1 cellular context compared by ENCODE assay signal in the genomic region with DNA sequence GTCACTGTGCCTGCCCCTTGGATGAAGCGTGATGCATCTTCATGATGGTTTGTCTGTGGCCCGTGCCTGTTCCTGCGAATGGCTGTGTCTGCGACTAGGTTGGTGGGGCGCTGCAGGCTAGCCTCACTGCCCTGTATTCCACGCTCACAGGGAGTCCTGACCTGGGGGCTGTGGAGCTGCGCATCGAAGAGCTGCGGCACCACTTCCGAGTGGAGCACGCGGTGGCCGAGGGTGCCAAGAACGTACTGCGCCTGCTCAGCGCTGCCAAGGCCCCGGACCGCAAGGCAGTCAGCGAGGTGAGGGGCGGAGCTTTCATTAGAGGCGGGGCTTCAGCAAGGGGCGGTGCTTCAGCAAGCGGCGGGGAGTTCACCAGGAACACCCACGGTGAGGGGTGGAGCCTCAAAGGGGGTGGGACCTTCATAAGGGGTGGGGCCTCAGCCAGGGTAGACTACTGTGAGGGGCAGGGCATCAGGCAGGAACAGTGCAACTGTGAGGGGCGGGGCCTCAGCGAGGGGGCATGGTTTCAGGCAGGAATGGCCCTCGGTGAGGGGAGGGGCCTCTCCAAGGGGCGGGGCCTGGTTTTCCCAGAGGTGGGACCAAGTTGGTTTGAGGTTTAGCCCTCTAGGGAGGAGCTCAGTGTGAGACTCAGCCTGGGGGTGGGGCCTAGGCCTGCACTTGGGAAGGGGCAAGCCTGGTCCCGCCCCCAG.
TF ChIP-seq lines count a peak whose summit lies in the region.

No MANE protein-coding gene starts in this region.

TF ChIP-seq in K562, 482 proteins besides CTCF, POLR2A, EP300 and RAD21 (continued from another document and continues in another):
- TF ChIP-seq, protein P1, sequence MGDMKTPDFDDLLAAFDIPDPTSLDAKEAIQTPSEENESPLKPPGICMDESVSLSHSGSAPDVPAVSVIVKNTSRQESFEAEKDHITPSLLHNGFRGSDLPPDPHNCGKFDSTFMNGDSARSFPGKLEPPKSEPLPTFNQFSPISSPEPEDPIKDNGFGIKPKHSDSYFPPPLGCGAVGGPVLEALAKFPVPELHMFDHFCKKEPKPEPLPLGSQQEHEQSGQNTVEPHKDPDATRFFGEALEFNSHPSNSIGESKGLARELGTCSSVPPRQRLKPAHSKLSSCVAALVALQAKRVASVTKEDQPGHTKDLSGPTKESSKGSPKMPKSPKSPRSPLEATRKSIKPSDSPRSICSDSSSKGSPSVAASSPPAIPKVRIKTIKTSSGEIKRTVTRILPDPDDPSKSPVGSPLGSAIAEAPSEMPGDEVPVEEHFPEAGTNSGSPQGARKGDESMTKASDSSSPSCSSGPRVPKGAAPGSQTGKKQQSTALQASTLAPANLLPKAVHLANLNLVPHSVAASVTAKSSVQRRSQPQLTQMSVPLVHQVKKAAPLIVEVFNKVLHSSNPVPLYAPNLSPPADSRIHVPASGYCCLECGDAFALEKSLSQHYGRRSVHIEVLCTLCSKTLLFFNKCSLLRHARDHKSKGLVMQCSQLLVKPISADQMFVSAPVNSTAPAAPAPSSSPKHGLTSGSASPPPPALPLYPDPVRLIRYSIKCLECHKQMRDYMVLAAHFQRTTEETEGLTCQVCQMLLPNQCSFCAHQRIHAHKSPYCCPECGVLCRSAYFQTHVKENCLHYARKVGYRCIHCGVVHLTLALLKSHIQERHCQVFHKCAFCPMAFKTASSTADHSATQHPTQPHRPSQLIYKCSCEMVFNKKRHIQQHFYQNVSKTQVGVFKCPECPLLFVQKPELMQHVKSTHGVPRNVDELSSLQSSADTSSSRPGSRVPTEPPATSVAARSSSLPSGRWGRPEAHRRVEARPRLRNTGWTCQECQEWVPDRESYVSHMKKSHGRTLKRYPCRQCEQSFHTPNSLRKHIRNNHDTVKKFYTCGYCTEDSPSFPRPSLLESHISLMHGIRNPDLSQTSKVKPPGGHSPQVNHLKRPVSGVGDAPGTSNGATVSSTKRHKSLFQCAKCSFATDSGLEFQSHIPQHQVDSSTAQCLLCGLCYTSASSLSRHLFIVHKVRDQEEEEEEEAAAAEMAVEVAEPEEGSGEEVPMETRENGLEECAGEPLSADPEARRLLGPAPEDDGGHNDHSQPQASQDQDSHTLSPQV (IDR thresholded peaks at IDR 0.05), result peak; percentile 96
- TF ChIP-seq, protein P2, sequence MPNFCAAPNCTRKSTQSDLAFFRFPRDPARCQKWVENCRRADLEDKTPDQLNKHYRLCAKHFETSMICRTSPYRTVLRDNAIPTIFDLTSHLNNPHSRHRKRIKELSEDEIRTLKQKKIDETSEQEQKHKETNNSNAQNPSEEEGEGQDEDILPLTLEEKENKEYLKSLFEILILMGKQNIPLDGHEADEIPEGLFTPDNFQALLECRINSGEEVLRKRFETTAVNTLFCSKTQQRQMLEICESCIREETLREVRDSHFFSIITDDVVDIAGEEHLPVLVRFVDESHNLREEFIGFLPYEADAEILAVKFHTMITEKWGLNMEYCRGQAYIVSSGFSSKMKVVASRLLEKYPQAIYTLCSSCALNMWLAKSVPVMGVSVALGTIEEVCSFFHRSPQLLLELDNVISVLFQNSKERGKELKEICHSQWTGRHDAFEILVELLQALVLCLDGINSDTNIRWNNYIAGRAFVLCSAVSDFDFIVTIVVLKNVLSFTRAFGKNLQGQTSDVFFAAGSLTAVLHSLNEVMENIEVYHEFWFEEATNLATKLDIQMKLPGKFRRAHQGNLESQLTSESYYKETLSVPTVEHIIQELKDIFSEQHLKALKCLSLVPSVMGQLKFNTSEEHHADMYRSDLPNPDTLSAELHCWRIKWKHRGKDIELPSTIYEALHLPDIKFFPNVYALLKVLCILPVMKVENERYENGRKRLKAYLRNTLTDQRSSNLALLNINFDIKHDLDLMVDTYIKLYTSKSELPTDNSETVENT (CRISPR knock-in tag; IDR thresholded peaks at IDR 0.05), result 0 out of 2 replicates have a peak, but pooled peaks have one; percentile 23
- no peak for TF ChIP-seq BACH1 (tag; IDR thresholded peaks at IDR 0.05)
- TF ChIP-seq ZNF79 (CRISPR knock-in tag; IDR thresholded peaks at IDR 0.05; ENCODE audit: low read depth), result no peak
- no peak for TF ChIP-seq HMG20A (CRISPR knock-in tag; conservative IDR thresholded peaks at IDR 0.05)
- no peak for TF ChIP-seq PTBP1 (IDR thresholded peaks at IDR 0.05; ENCODE audit: low read depth, low read length)
- TF ChIP-seq ZNF41 (CRISPR knock-in tag; conservative IDR thresholded peaks at IDR 0.05), result no peak
- TF ChIP-seq, protein P3, sequence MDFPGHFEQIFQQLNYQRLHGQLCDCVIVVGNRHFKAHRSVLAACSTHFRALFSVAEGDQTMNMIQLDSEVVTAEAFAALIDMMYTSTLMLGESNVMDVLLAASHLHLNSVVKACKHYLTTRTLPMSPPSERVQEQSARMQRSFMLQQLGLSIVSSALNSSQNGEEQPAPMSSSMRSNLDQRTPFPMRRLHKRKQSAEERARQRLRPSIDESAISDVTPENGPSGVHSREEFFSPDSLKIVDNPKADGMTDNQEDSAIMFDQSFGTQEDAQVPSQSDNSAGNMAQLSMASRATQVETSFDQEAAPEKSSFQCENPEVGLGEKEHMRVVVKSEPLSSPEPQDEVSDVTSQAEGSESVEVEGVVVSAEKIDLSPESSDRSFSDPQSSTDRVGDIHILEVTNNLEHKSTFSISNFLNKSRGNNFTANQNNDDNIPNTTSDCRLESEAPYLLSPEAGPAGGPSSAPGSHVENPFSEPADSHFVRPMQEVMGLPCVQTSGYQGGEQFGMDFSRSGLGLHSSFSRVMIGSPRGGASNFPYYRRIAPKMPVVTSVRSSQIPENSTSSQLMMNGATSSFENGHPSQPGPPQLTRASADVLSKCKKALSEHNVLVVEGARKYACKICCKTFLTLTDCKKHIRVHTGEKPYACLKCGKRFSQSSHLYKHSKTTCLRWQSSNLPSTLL (IDR thresholded peaks at IDR 0.05), result peak; percentile 94
- TF ChIP-seq ZNF764 (CRISPR knock-in tag; IDR thresholded peaks at IDR 0.05; ENCODE audit: low read depth), result no peak
- no peak for TF ChIP-seq KLF13 (tag; IDR thresholded peaks at IDR 0.05; ENCODE audit: borderline replicate concordance, low read depth)
- TF ChIP-seq CXXC5 (CRISPR knock-in tag; IDR thresholded peaks at IDR 0.05), result peak; percentile 25; the same call in 1 of the 2 replicates
- TF ChIP-seq HINFP (tag; conservative IDR thresholded peaks at IDR 0.05; ENCODE audit: low read depth), result peak; percentile 98
- TF ChIP-seq, protein P4, sequence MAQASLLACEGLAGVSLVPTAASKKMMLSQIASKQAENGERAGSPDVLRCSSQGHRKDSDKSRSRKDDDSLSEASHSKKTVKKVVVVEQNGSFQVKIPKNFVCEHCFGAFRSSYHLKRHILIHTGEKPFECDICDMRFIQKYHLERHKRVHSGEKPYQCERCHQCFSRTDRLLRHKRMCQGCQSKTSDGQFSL (CRISPR knock-in tag; IDR thresholded peaks at IDR 0.05), result no peak
- TF ChIP-seq, protein P4 (tag; IDR thresholded peaks at IDR 0.05), result no peak
- TF ChIP-seq DPF2 (IDR thresholded peaks at IDR 0.05), result no peak
- no peak for TF ChIP-seq BRD4 (IDR thresholded peaks at IDR 0.05)
- TF ChIP-seq MECOM (CRISPR knock-in tag; IDR thresholded peaks at IDR 0.05), result 0 out of 2 replicates have a peak, but pooled peaks have one; percentile 20
- no peak for TF ChIP-seq ZNF436 (CRISPR knock-in tag; IDR thresholded peaks at IDR 0.05)
- TF ChIP-seq GTF2E2 (tag; IDR thresholded peaks at IDR 0.05), result no peak
- TF ChIP-seq SLC30A9 (CRISPR knock-in tag; IDR thresholded peaks at IDR 0.05), result no peak
- TF ChIP-seq TARDBP (IDR thresholded peaks at IDR 0.05), result no peak
- TF ChIP-seq, protein P5, sequence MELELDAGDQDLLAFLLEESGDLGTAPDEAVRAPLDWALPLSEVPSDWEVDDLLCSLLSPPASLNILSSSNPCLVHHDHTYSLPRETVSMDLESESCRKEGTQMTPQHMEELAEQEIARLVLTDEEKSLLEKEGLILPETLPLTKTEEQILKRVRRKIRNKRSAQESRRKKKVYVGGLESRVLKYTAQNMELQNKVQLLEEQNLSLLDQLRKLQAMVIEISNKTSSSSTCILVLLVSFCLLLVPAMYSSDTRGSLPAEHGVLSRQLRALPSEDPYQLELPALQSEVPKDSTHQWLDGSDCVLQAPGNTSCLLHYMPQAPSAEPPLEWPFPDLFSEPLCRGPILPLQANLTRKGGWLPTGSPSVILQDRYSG (tag; conservative IDR thresholded peaks at IDR 0.05; ENCODE audit: low read depth), result 0 out of 2 replicates have a peak, but pooled peaks have one; percentile 70
- TF ChIP-seq GATA2 (CRISPR knock-in tag; IDR thresholded peaks at IDR 0.05), result no peak
- 0 out of 2 replicates have a peak, but pooled peaks have one; percentile 43 for TF ChIP-seq HDAC2 (IDR thresholded peaks at IDR 0.05)
- no peak for TF ChIP-seq ZNF12 (CRISPR knock-in tag; IDR thresholded peaks at IDR 0.05)
- TF ChIP-seq TBL1XR1 (IDR thresholded peaks at IDR 0.05; ENCODE audit: low read length in 2 of 2), result no peak
- no peak for TF ChIP-seq ZSCAN29 (IDR thresholded peaks at IDR 0.05)
- peak; percentile 68 for TF ChIP-seq RBFOX2 (IDR thresholded peaks at IDR 0.05; ENCODE audit: low read depth, low read length)
- no peak for TF ChIP-seq NBN (IDR thresholded peaks at IDR 0.05; ENCODE audit: low read depth)
- TF ChIP-seq ATF2 (CRISPR knock-in tag; IDR thresholded peaks at IDR 0.05), result no peak
- TF ChIP-seq KAT2B (IDR thresholded peaks at IDR 0.05; ENCODE audit: low read depth, low read length), result no peak
- no peak for TF ChIP-seq RHOXF2B (CRISPR knock-in tag; conservative IDR thresholded peaks at IDR 0.05)
- TF ChIP-seq RB1 (IDR thresholded peaks at IDR 0.05; ENCODE audit: low read depth), result no peak
- peak; percentile 51; the same call in 1 of the 2 replicates for TF ChIP-seq ZBTB7A (IDR thresholded peaks at IDR 0.05; ENCODE audit: borderline replicate concordance, control insufficient read depth, low read depth, low read length)
- TF ChIP-seq, protein P6, sequence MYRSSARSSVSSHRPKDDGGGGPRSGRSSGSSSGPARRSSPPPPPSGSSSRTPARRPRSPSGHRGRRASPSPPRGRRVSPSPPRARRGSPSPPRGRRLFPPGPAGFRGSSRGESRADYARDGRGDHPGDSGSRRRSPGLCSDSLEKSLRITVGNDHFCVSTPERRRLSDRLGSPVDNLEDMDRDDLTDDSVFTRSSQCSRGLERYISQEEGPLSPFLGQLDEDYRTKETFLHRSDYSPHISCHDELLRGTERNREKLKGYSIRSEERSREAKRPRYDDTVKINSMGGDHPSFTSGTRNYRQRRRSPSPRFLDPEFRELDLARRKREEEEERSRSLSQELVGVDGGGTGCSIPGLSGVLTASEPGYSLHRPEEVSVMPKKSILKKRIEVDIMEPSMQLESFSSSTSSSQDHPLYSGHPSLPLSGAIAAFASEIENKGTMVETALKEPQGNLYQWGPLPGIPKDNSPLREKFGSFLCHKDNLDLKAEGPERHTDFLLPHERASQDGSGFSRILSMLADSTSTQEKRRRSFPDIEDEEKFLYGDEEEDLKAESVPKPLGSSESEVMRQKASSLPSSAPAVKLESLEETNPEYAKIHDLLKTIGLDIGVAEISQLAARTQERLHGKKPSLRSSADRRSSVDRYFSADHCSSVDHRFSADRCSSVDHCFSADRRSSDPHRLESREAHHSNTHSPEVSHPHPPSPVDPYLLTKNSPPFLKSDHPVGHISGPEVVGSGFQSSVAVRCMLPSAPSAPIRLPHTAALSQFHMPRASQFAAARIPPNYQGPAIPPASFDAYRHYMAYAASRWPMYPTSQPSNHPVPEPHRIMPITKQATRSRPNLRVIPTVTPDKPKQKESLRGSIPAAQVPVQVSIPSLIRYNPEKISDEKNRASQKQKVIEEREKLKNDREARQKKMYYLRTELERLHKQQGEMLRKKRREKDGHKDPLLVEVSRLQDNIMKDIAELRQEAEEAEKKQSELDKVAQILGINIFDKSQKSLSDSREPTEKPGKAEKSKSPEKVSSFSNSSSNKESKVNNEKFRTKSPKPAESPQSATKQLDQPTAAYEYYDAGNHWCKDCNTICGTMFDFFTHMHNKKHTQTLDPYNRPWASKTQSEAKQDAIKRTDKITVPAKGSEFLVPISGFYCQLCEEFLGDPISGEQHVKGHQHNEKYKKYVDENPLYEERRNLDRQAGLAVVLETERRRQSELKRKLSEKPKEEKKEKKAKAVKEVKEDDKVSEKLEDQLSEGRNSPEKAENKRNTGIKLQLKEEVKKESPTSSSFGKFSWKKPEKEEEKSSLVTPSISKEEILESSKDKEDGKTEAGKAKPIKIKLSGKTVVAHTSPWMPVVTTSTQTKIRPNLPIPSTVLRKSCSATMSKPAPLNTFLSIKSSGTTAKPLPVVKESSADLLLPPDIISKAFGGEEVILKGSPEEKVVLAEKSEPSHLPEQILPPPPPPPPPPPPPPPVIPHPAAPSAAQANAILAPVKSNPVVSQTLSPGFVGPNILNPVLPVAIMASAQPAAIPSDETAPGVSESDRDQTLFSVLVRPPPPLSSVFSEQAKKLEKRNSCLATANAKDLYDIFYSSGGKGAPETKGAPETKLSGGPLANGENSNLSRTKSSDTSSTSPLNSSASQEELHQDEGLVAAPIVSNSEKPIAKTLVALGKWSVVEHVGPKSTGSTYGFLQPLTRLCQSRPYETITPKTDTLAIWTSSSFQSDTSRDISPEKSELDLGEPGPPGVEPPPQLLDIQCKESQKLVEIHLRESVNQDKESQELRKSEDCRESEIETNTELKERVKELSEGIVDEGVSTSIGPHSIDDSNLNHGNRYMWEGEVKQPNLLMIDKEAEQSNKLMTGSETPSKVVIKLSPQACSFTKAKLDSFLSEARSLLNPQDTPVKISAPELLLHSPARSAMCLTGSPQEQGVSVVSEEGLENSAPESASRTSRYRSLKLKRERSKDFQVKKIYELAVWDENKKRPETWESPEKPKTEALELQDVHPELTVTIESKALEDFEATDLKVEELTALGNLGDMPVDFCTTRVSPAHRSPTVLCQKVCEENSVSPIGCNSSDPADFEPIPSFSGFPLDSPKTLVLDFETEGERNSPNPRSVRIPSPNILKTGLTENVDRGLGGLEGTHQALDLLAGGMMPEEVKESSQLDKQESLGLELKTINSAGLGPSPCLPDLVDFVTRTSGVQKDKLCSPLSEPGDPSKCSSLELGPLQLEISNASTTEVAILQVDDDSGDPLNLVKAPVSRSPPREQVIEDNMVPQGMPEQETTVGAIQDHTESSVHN (IDR thresholded peaks at IDR 0.05; ENCODE audit: borderline replicate concordance in 1 of 2, low read depth in 1 of 2), result no peak
